ENCODE assay signal across 8 cellular contexts in genomic region chr10:100370976-100371706, GRCh38. TPM values are rescaled to one million over a fixed set of nuclear protein-coding genes. Genes with fewer than 3 reads are reported as not detected.
A peak's percentile ranks its signal among the peaks of the same experiment; 100 is the strongest.
DNase-seq lines count a peak whose midpoint lies in the region; FAIRE-seq and TF ChIP-seq lines count a peak whose summit lies in the region.

No MANE protein-coding gene starts in this region.

- peak overlapping the region; percentile 100 for H3K27ac ChIP-seq in brain microvascular endothelial cell

- FAIRE-seq in D721Med (lab: Jason Lieb, UNC), result no peak

- peak overlapping the region; percentile 70 for H3K4me2 ChIP-seq in skeletal muscle satellite cell (ENCODE audit: low read length)

- H3K27me3 ChIP-seq in brain microvascular endothelial cell (replicated peaks), result no peaks in the 10 kb centered on the region
- no peaks in the 10 kb centered on the region for H3K27me3 ChIP-seq in skeletal muscle satellite cell (ENCODE audit: control insufficient read depth, insufficient read depth, low read length)

- H3K36me3 ChIP-seq in brain microvascular endothelial cell (replicated peaks) (no peaks in the 10 kb centered on the region), skeletal muscle satellite cell (ENCODE audit: insufficient read depth, low read length) (no peaks in the 10 kb centered on the region)

- H3K4me3 ChIP-seq in brain microvascular endothelial cell (ENCODE audit: low read depth, low read length), result no peak overlapping the region
- H3K4me3 ChIP-seq in skeletal muscle satellite cell (ENCODE audit: low read length), result peak overlapping the region; percentile 34

- in situ Hi-C loops in brain microvascular endothelial cell (cut with HindIII; ENCODE audit: low pct_ligation_motif_present, low sequenced_read_pairs), result no loop called here

- peaks cover 34% of the 10 kb centered on the region for H3K4me1 ChIP-seq in skeletal muscle satellite cell (ENCODE audit: control insufficient read depth, insufficient read depth, low read length)

- H3K9ac ChIP-seq in skeletal muscle satellite cell (ENCODE audit: low read depth, low read length), result peak overlapping the region; percentile 51

- TF ChIP-seq CTCF in brain microvascular endothelial cell (IDR thresholded peaks at IDR 0.05; ENCODE audit: low read depth, low read length, missing control alignments) (no peak), D721Med (IDR thresholded peaks at IDR 0.05; ENCODE audit: insufficient read depth, missing control alignments) (no peak)

- DNase-seq in AG20443 (ENCODE audit: low spot score) (peak; percentile 87), HuH-7.5 (ENCODE audit: low spot score) (peak; percentile 47), UCSD-AML1 (lab: John Stamatoyannopoulos, UW; ENCODE audit: unreplicated experiment) (peak; percentile 55), brain microvascular endothelial cell (peak; percentile 90), iPS-NIHi7 (ENCODE audit: extremely low spot score) (peak; percentile 73), D721Med (ENCODE audit: insufficient read length, low spot score) (no peak), NCI-H1105 (lab: John Stamatoyannopoulos, UW) (no peak)

- no peaks in the 10 kb centered on the region for H3K9me3 ChIP-seq in skeletal muscle satellite cell (replicated peaks; ENCODE audit: low read length)

RNA-seq across cellular contexts. Expression of gene SCD, which starts 24.1 kb away (rescaled TPM):
- total RNA-seq in skeletal muscle satellite cell (2012; rRNA removed), result 170 and 467 TPM in 2 replicates

RNA-seq across cellular contexts. Expression of gene PKD2L1, which starts 41.1 kb away (rescaled TPM):
- not detected in 2 replicates for total RNA-seq in skeletal muscle satellite cell (2012; rRNA removed)

Comparison
In these comparisons a context has a peak if more than half of its experiments do, and no peak if none do; other contexts are left out.
1. DNase-seq: peak in AG20443 (single experiment), HuH-7.5 (single experiment), UCSD-AML1 (single experiment), brain microvascular endothelial cell (single experiment) and iPS-NIHi7 (single experiment); none in D721Med (single experiment) and NCI-H1105 (single experiment).